ENCODE assay signal across 25 cellular contexts in the genomic region with DNA sequence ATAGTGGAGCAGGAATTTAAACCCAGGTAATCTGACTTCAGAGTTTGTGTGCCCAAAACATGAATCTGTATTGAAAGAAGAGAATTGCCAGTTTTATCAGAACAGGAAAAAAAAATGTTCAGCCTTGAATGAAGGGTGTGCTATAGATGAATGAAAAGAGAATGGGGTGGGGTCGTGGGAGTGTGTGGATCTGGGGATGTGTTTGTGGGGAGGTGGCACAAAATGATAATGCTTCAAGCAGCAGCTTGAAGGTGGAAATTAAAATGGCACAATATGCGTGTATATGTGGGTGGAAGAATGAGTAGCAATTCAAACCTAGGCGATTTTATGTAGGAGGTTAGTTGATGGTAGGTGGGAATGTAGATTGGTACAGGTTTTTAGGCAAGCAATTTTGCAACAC.
"Had no signal": no experiment of that assay in that cellular context is flagged by ENCODE, and none has a peak within 500 bp of the region (broad histone marks: within the 10 kb centered on the region; RNA-seq: fewer than 3 reads in every experiment).

No MANE protein-coding gene starts in this region.

- DNase-seq: activated effector memory CD4-positive, alpha-beta T cell treated with anti-CD3 and anti-CD28 coated beads, Interleukin-2, amount 50 U/mL, for 16 hours; activated effector memory CD4-positive, alpha-beta T cell treated with Interleukin-2 at 50 U/mL for 16 hours; activated gamma-delta T cell; activated gamma-delta T cell treated with Interleukin-2 at 50 U/mL for 16 hours; activated naive CD4-positive, alpha-beta T cell; activated naive CD4-positive, alpha-beta T cell treated with anti-CD3 and anti-CD28 coated beads for 36 hours; activated naive CD4-positive, alpha-beta T cell treated with anti-CD3 and anti-CD28 coated beads, Interleukin-2, amount 10 ng/mL, durations not matched to agents 7 days and 5 days; activated naive CD4-positive, alpha-beta T cell treated with anti-CD3 and anti-CD28 coated beads, Interleukin-2, amount 50 U/mL, for 16 hours; activated naive CD4-positive, alpha-beta T cell treated with Interleukin-2 at 50 U/mL for 16 hours; activated naive CD8-positive, alpha-beta T cell treated with anti-CD3 and anti-CD28 coated beads for 36 hours; activated naive CD8-positive, alpha-beta T cell treated with anti-CD3 and anti-CD28 coated beads, Interleukin-2, amount 10 ng/mL, durations not matched to agents 7 days and 5 days; activated naive CD8-positive, alpha-beta T cell treated with anti-CD3 and anti-CD28 coated beads, Interleukin-2, amount 50 U/mL, for 24 hours; activated T-cell treated with anti-CD3 and anti-CD28 coated beads, Interleukin-2, amount 50 U/mL, for 1 hour; activated T-cell treated with anti-CD3 and anti-CD28 coated beads, Interleukin-2, amount 50 U/mL, for 24 hours; activated T-cell treated with anti-CD3 and anti-CD28 coated beads, Interleukin-2, amount 50 U/mL, for 4 hours; activated T-cell treated with anti-CD3 and anti-CD28 coated beads, Interleukin-2, amount 50 U/mL, for 48 hours; activated T-cell treated with anti-CD3 and anti-CD28 coated beads, Interleukin-2, amount 50 U/mL, for 72 hours; adrenal gland; amniotic stem cell; amygdala; aorta; body of pancreas; brain microvascular endothelial cell; central memory CD4-positive, alpha-beta T cell; cerebellar nuclear complex had no signal
